In the genomic region with DNA sequence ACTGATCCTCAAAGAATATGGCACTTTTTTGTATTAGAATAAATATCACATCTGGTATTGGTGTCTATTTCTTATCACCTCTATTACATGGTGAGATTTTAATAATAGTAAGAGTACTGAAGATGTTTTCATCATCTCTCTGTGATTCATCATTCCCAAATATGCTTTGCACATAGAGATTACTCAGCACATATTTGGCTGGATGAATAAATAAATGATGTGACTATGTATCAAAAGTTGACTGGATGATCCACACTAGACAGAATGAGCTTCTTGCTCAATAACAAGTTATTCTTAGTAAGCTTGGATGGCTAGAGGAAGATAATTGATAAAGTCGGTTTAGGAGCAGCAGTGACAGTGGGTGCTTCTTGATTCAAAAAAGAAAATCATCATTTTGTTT, we compare ENCODE assay signal across 19 cellular contexts.
DNase-seq lines count a peak whose midpoint lies in the region; FAIRE-seq and TF ChIP-seq lines count a peak whose summit lies in the region.
"Had no signal": no experiment of that assay in that cellular context is flagged by ENCODE, and none has a peak within 500 bp of the region (broad histone marks: within the 10 kb centered on the region; RNA-seq: fewer than 3 reads in every experiment).

No MANE protein-coding gene starts in this region.

- peaks cover 9% of the 10 kb centered on the region for H3K4me1 Mint-ChIP-seq in MCF 10A (ENCODE audit: insufficient read depth, unreplicated experiment)
- no peaks in the 10 kb centered on the region for H3K4me1 Mint-ChIP-seq in activated naive CD8-positive, alpha-beta T cell treated with anti-CD3 and anti-CD28 coated beads for 36 hours
- H3K4me1 Mint-ChIP-seq: immature natural killer cell, memory B cell, neural crest cell had no signal

- TF ChIP-seq CTCF in MCF 10A (IDR thresholded peaks at IDR 0.05; ENCODE audit: unreplicated experiment) = no peak
- no peak for TF ChIP-seq CTCF in breast epithelium (IDR thresholded peaks at IDR 0.05)
- TF ChIP-seq CTCF in fibroblast of villous mesenchyme (IDR thresholded peaks at IDR 0.05; ENCODE audit: insufficient read depth, low read depth, low read length) = no peak
- TF ChIP-seq CTCF in GM13977 (IDR thresholded peaks at IDR 0.05; ENCODE audit: extremely low read depth, insufficient read depth, missing control alignments) = no peak
- TF ChIP-seq CTCF in uterus (IDR thresholded peaks at IDR 0.05) = no peak

- in situ Hi-C loops in GM13977 (cut with MboI; ENCODE audit: low pct_unique_long_range_greater_than_20kb, low sequenced_read_pairs, unreplicated experiment) = no loop called here

- no peak overlapping the region for H3K27ac ChIP-seq in breast epithelium
- H3K27ac ChIP-seq in uterus = no peak overlapping the region
- H3K27ac ChIP-seq: thoracic aorta had no signal

- no peaks in the 10 kb centered on the region for H3K36me3 ChIP-seq in breast epithelium
- H3K36me3 ChIP-seq in uterus = no peaks in the 10 kb centered on the region
- H3K36me3 ChIP-seq: thoracic aorta had no signal

- intact Hi-C loops in MCF 10A (cut with micrococcal nuclease) (loop anchor here (2.0 kb wide), 1 partner anchor 47 kb away; no protein-coding TSS in a partner anchor), breast epithelium (cut with DNase I; ENCODE audit: low total_unique reads) (no loop called here), uterus (cut with DNase I; ENCODE audit: low total_unique reads) (no loop called here)

- no peak for TF ChIP-seq POLR2A in breast epithelium (IDR thresholded peaks at IDR 0.05)
- TF ChIP-seq POLR2A in uterus (IDR thresholded peaks at IDR 0.05) = no peak

- H3K27me3 Mint-ChIP-seq in MCF 10A (ENCODE audit: insufficient read depth, unreplicated experiment) = no peaks in the 10 kb centered on the region
- no peaks in the 10 kb centered on the region for H3K27me3 Mint-ChIP-seq in activated naive CD8-positive, alpha-beta T cell treated with anti-CD3 and anti-CD28 coated beads for 36 hours

- H3K27ac Mint-ChIP-seq in MCF 10A (ENCODE audit: low read depth, unreplicated experiment) = peak overlapping the region; percentile 78
- no peak overlapping the region for H3K27ac Mint-ChIP-seq in activated naive CD8-positive, alpha-beta T cell treated with anti-CD3 and anti-CD28 coated beads for 36 hours
- H3K27ac Mint-ChIP-seq: activated T-helper 2 cell treated with anti-CD3 and anti-CD28 coated beads, Interferon-gamma antibody, Interleukin-2, Interleukin-4, amounts not matched to agents 10 μg/mL and 5 μg/mL and 100 μg/mL, durations not matched to agents 14 hours and 24 hours and 36 hours; immature natural killer cell; memory B cell had no signal

- no peak overlapping the region for H3K4me3 ChIP-seq in breast epithelium
- H3K4me3 ChIP-seq in fibroblast of villous mesenchyme (ENCODE audit: low read depth, low read length) = no peak overlapping the region
- H3K4me3 ChIP-seq in uterus = no peak overlapping the region
- H3K4me3 ChIP-seq: thoracic aorta had no signal

- no peaks in the 10 kb centered on the region for H3K4me1 ChIP-seq in breast epithelium
- H3K4me1 ChIP-seq in uterus = no peaks in the 10 kb centered on the region

- BruUV-seq in MCF 10A (replicated peaks; lab: Mats Ljungman, UMichigan) = no TSS peak

- peak; percentile 78 for DNase-seq in MCF 10A (ENCODE audit: unreplicated experiment)
- no peak for DNase-seq in breast epithelium (ENCODE audit: low spot score in 2 of 2)
- peak; percentile 80 for DNase-seq in amniotic stem cell (lab: John Stamatoyannopoulos, UW)
- DNase-seq in fibroblast of villous mesenchyme (ENCODE audit: low read depth) = peak; percentile 54
- peak; percentile 4 for DNase-seq in urothelium cell line (ENCODE audit: low spot score)
- DNase-seq in activated naive CD8-positive, alpha-beta T cell treated with anti-CD3 and anti-CD28 coated beads for 36 hours = no peak
- no peak for DNase-seq in GM13977 (ENCODE audit: low spot score)
- no peak for DNase-seq in uterus
- DNase-seq: activated CD8-positive, alpha-beta memory T cell treated with anti-CD3 and anti-CD28 coated beads for 24 hours; anterior cingulate cortex; H7; immature natural killer cell; NCI-H446; right cardiac atrium; stimulated activated CD4-positive, alpha-beta T cell treated with anti-CD3 and anti-CD28 coated beads, Interleukin-4, amount 100 ng/mL, for 1 hour had no signal

- H3K27me3 ChIP-seq in breast epithelium = no peaks in the 10 kb centered on the region
- no peaks in the 10 kb centered on the region for H3K27me3 ChIP-seq in uterus

- FAIRE-seq in urothelium cell line (lab: Jason Lieb, UNC) = no peak

- H3K4me3 Mint-ChIP-seq in MCF 10A (ENCODE audit: unreplicated experiment) = no peak overlapping the region
- no peak overlapping the region for H3K4me3 Mint-ChIP-seq in activated naive CD8-positive, alpha-beta T cell treated with anti-CD3 and anti-CD28 coated beads for 36 hours
- H3K4me3 Mint-ChIP-seq: immature natural killer cell, memory B cell, neural crest cell had no signal

- H3K9me3 Mint-ChIP-seq in MCF 10A (ENCODE audit: unreplicated experiment) = no peaks in the 10 kb centered on the region
- H3K9me3 Mint-ChIP-seq in activated naive CD8-positive, alpha-beta T cell treated with anti-CD3 and anti-CD28 coated beads for 36 hours = no peaks in the 10 kb centered on the region
- H3K9me3 Mint-ChIP-seq: activated T-helper 2 cell treated with anti-CD3 and anti-CD28 coated beads, Interferon-gamma antibody, Interleukin-2, Interleukin-4, amounts not matched to agents 10 μg/mL and 5 μg/mL and 100 μg/mL, durations not matched to agents 14 hours and 24 hours and 36 hours; memory B cell; neural crest cell had no signal

- H3K36me3 Mint-ChIP-seq in MCF 10A (ENCODE audit: insufficient read depth, unreplicated experiment) = no peaks in the 10 kb centered on the region
- no peaks in the 10 kb centered on the region for H3K36me3 Mint-ChIP-seq in activated naive CD8-positive, alpha-beta T cell treated with anti-CD3 and anti-CD28 coated beads for 36 hours
- H3K36me3 Mint-ChIP-seq: immature natural killer cell, memory B cell had no signal

- POLR2A ChIA-PET in MCF 10A (lab: Yijun Ruan, JAX) = interaction anchor here (0.6 to 1.7 kb wide), 4 partner anchors 28 to 784 kb away, joined by 3 to 9 read pairs (median 3); no protein-coding TSS in a partner anchor

- CTCF ChIA-PET in MCF 10A (lab: Yijun Ruan, JAX) = interaction anchor here (0.7 kb wide), 2 partner anchors 112 to 1369 kb away, joined by 3 read pairs; no protein-coding TSS in a partner anchor

- H3K9me3 ChIP-seq in breast epithelium (no peaks in the 10 kb centered on the region), uterus (no peaks in the 10 kb centered on the region)
- H3K9me3 ChIP-seq: thoracic aorta had no signal

Comparison
In these comparisons a context has a peak if more than half of its experiments do, and no peak if none do; other contexts are left out.
1. DNase-seq: peak in MCF 10A (single experiment), amniotic stem cell (single experiment), fibroblast of villous mesenchyme (single experiment) and urothelium cell line (single experiment); none in breast epithelium (0 of 2), activated naive CD8-positive, alpha-beta T cell treated with anti-CD3 and anti-CD28 coated beads for 36 hours (single experiment), GM13977 (single experiment) and uterus (0 of 2).